ENCODE assay signal across 14 cellular contexts in genomic region chr13:73365240-73365639, GRCh38.
DNase-seq lines count a peak whose midpoint lies in the region; ATAC-seq, FAIRE-seq and TF ChIP-seq lines count a peak whose summit lies in the region.
"Had no signal": no experiment of that assay in that cellular context is flagged by ENCODE, and none has a peak within 500 bp of the region (broad histone marks: within the 10 kb centered on the region; RNA-seq: fewer than 3 reads in every experiment).

No MANE protein-coding gene starts in this region.

- peak overlapping the region; percentile 68 for H3K4me2 ChIP-seq in keratinocyte (ENCODE audit: control insufficient read depth, extremely low read depth, insufficient read depth, low read depth, low read length)

- no peak for TF ChIP-seq POLR2A in uterus (IDR thresholded peaks at IDR 0.05)

- intact Hi-C loops in uterus (cut with DNase I; ENCODE audit: low total_unique reads): no loop called here

- H3K9me3 ChIP-seq in keratinocyte (ENCODE audit: control insufficient read depth, low read depth, low read length) (no peaks in the 10 kb centered on the region), uterus (no peaks in the 10 kb centered on the region)
- H3K9me3 ChIP-seq: thoracic aorta had no signal

- no peak for FAIRE-seq in keratinocyte (lab: Jason Lieb, UNC)
- FAIRE-seq: GM18507 had no signal

- H3K4me1 ChIP-seq in keratinocyte (ENCODE audit: control insufficient read depth, extremely low read depth, insufficient read depth, low read length) (peaks cover 48% of the 10 kb centered on the region), uterus (no peaks in the 10 kb centered on the region)

- no peaks in the 10 kb centered on the region for H3K79me2 ChIP-seq in keratinocyte (ENCODE audit: control insufficient read depth, insufficient read depth, low read length)

- no peak for ATAC-seq in HG03565 (IDR thresholded peaks at IDR 0.05; ENCODE audit: unreplicated experiment)
- ATAC-seq: activated CD4-positive, CD25-positive, alpha-beta regulatory T cell treated with anti-CD3 and anti-CD28 coated beads, Interleukin-2, amount 50 U/mL, for 24 hours had no signal

- TF ChIP-seq CTCF in keratinocyte (optimal IDR thresholded peaks at IDR 0.05 in 1 of 3, IDR thresholded peaks at IDR 0.05 in 1 of 3, conservative IDR thresholded peaks at IDR 0.05 in 1 of 3; ENCODE audit: extremely low read depth in 1 of 3, insufficient read depth in 2 of 3, low read length in 3 of 3): no peak
- no peak for TF ChIP-seq CTCF in uterus (IDR thresholded peaks at IDR 0.05)

- dilution Hi-C loops in keratinocyte (cut with MboI; ENCODE audit: extremely low pct_ligation_motif_present, low sequenced_read_pairs): no loop called here

- H4K20me1 ChIP-seq in keratinocyte (ENCODE audit: control insufficient read depth, extremely low read depth, insufficient read depth, low read length): no peaks in the 10 kb centered on the region

- no peaks in the 10 kb centered on the region for H3K9me1 ChIP-seq in keratinocyte (ENCODE audit: control insufficient read depth, extremely low read depth, insufficient read depth, low read length)

- H2AFZ ChIP-seq in keratinocyte (ENCODE audit: control insufficient read depth, low read length): peak overlapping the region; percentile 7

- peak overlapping the region; percentile 72 for H3K9ac ChIP-seq in keratinocyte (ENCODE audit: control insufficient read depth, extremely low read depth, insufficient read depth, low read length)

- DNase-seq in COLO668 (lab: John Stamatoyannopoulos, UW; ENCODE audit: unreplicated experiment) (peak; percentile 23), LoVo (ENCODE audit: low spot score) (peak; percentile 74), NCI-H748 treated with DMSO at 0.1 percent for 48 hours (lab: John Stamatoyannopoulos, UW) (peak; percentile 15), keratinocyte (ENCODE audit: low read depth, low spot score) (no peak), NOMO-1 treated with DMSO at 0.1 percent for 48 hours (lab: John Stamatoyannopoulos, UW; ENCODE audit: unreplicated experiment) (no peak), uterus (no peak), SIG-M5 treated with dmso at 0.1 percent for 504 hours (lab: John Stamatoyannopoulos, UW; ENCODE audit: unreplicated experiment) (no peak)
- DNase-seq: activated CD8-positive, alpha-beta memory T cell treated with anti-CD3 and anti-CD28 coated beads, Interleukin-2, amount 50 U/mL, for 4 hours; activated naive CD4-positive, alpha-beta T cell treated with Interleukin-2 at 50 U/mL for 16 hours; dorsolateral prefrontal cortex had no signal

- H3K27me3 ChIP-seq in keratinocyte (ENCODE audit: control insufficient read depth, extremely low read depth, insufficient read depth, low read length): no peaks in the 10 kb centered on the region
- no peaks in the 10 kb centered on the region for H3K27me3 ChIP-seq in uterus

- H3K36me3 ChIP-seq in keratinocyte (ENCODE audit: control insufficient read depth in 2 of 2, extremely low read depth in 1 of 2, insufficient read depth in 2 of 2, low read length in 2 of 2) (no peaks in the 10 kb centered on the region), uterus (no peaks in the 10 kb centered on the region)
- H3K36me3 ChIP-seq: thoracic aorta had no signal

- H3K27ac ChIP-seq in keratinocyte (ENCODE audit: control insufficient read depth, insufficient read depth, low read length): peak overlapping the region; percentile 98
- H3K27ac ChIP-seq in uterus: no peak overlapping the region
- H3K27ac ChIP-seq: dorsolateral prefrontal cortex, thoracic aorta had no signal

- H3K4me3 ChIP-seq in keratinocyte (ENCODE audit: control insufficient read depth in 2 of 3, extremely low read depth in 1 of 3, insufficient read depth in 2 of 3, low read depth in 1 of 3, low read length in 3 of 3) (peak overlapping the region in 1 of 3 experiments; percentile 26), uterus (no peak overlapping the region)
- H3K4me3 ChIP-seq: dorsolateral prefrontal cortex, thoracic aorta had no signal

Comparison
In these comparisons a context has a peak if more than half of its experiments do, and no peak if none do; other contexts are left out.
1. DNase-seq: peak in COLO668 (single experiment), LoVo (single experiment) and NCI-H748 treated with DMSO at 0.1 percent for 48 hours (single experiment); none in keratinocyte (single experiment), NOMO-1 treated with DMSO at 0.1 percent for 48 hours (single experiment), uterus (0 of 2) and SIG-M5 treated with dmso at 0.1 percent for 504 hours (single experiment).